ENCODE assay signal across 24 cellular contexts in genomic region chr11:15901790-15902189, GRCh38.
DNase-seq lines count a peak whose midpoint lies in the region; ATAC-seq, FAIRE-seq and TF ChIP-seq lines count a peak whose summit lies in the region.
"Had no signal": no experiment of that assay in that cellular context is flagged by ENCODE, and none has a peak within 500 bp of the region (broad histone marks: within the 10 kb centered on the region; RNA-seq: fewer than 3 reads in every experiment).

No MANE protein-coding gene starts in this region.

- H3K36me3 ChIP-seq in HUES48 (ENCODE audit: control insufficient read depth, insufficient read depth, low read length): no peaks in the 10 kb centered on the region
- no peaks in the 10 kb centered on the region for H3K36me3 ChIP-seq in SJSA1
- no peaks in the 10 kb centered on the region for H3K36me3 ChIP-seq in HepG2 (replicated peaks in 1 of 2; ENCODE audit: control insufficient read depth in 1 of 2, insufficient read depth in 2 of 2, low read length in 2 of 2)
- no peaks in the 10 kb centered on the region for H3K36me3 ChIP-seq in vagina
- H3K36me3 ChIP-seq: ascending aorta, lower lobe of right lung, spleen had no signal

- no peak for TF ChIP-seq POLR2A in HepG2 (IDR thresholded peaks at IDR 0.05; ENCODE audit: insufficient read depth in 1 of 2, low read depth in 2 of 2, low read length in 2 of 2)
- TF ChIP-seq POLR2A in vagina (IDR thresholded peaks at IDR 0.05): no peak

- CTCF ChIA-PET in HepG2 (lab: Yijun Ruan, JAX; ENCODE audit: low intra/inter-chr PET ratio, low total read pairs): interaction anchor here (1.1 kb wide), 1 partner anchor 704 kb away, joined by 5 read pairs; no protein-coding TSS in a partner anchor

- no peak overlapping the region for H2AFZ ChIP-seq in HepG2 (ENCODE audit: low read length)

- intact Hi-C loops in HepG2 (cut with micrococcal nuclease; ENCODE audit: unreplicated experiment) (loop anchor here (1.0 kb wide), 1 partner anchor 712 kb away; no protein-coding TSS in a partner anchor), sciatic nerve (cut with DNase I) (no loop called here), vagina (cut with DNase I) (no loop called here)

- no peaks in the 10 kb centered on the region for H3K4me1 ChIP-seq in HUES48 (ENCODE audit: control insufficient read depth, insufficient read depth, low read length)
- peaks cover 40% of the 10 kb centered on the region for H3K4me1 ChIP-seq in SJSA1 (replicated peaks)
- H3K4me1 ChIP-seq in HepG2 (ENCODE audit: insufficient read depth, low read length): peaks cover 11% of the 10 kb centered on the region
- H3K4me1 ChIP-seq in vagina: peaks cover 3% of the 10 kb centered on the region
- H3K4me1 ChIP-seq: ascending aorta had no signal

- no TSS peak for BruUV-seq in HepG2 (replicated peaks; lab: Mats Ljungman, UMichigan)

- H3K9ac ChIP-seq in HUES48 (ENCODE audit: low read depth, low read length) (no peak overlapping the region), HepG2 (ENCODE audit: insufficient read depth, low read depth, low read length) (no peak overlapping the region)

- no peaks in the 10 kb centered on the region for H3K27me3 ChIP-seq in HUES48 (ENCODE audit: control insufficient read depth, insufficient read depth, low read length)
- H3K27me3 ChIP-seq in SJSA1 (replicated peaks): no peaks in the 10 kb centered on the region
- peaks cover 0 to 5% of the 10 kb centered on the region in 2 experiments; a peak in 1 of 5 replicates for H3K27me3 ChIP-seq in HepG2 (ENCODE audit: control insufficient read depth in 1 of 2, insufficient read depth in 2 of 2, low read length in 2 of 2)
- no peaks in the 10 kb centered on the region for H3K27me3 ChIP-seq in vagina
- H3K27me3 ChIP-seq: ascending aorta, spleen had no signal

- no peaks in the 10 kb centered on the region for H3K79me2 ChIP-seq in HepG2 (ENCODE audit: insufficient read depth, low read length)

- peak; percentile 20 for ATAC-seq in HepG2
- no peak for ATAC-seq in sciatic nerve
- no peak for ATAC-seq in HG02610 (IDR thresholded peaks at IDR 0.05; ENCODE audit: unreplicated experiment)
- ATAC-seq: activated CD8-positive, alpha-beta T cell treated with anti-CD3 and anti-CD28 coated beads, Interleukin-2, amount 10 ng/mL, durations not matched to agents 7 days and 5 days; natural killer cell; Panc1 had no signal

- H3K9me3 ChIP-seq in HUES48 (ENCODE audit: control insufficient read depth, insufficient read depth, low read length) (no peaks in the 10 kb centered on the region), SJSA1 (replicated peaks) (no peaks in the 10 kb centered on the region), HepG2 (ENCODE audit: low read length) (no peaks in the 10 kb centered on the region), vagina (no peaks in the 10 kb centered on the region)
- H3K9me3 ChIP-seq: ascending aorta, lower lobe of right lung, psoas muscle, spleen had no signal

- TF ChIP-seq RAD21 in HepG2 (CRISPR knock-in tag; IDR thresholded peaks at IDR 0.05): no peak

- FAIRE-seq in HepG2 (lab: Jason Lieb, UNC): no peak

- H3K4me2 ChIP-seq in HepG2 (ENCODE audit: low read depth, low read length): peak overlapping the region; percentile 45; the same call in 1 of the 2 replicates

- H4K20me1 ChIP-seq in HepG2 (ENCODE audit: insufficient read depth, low read length): no peaks in the 10 kb centered on the region

- TF ChIP-seq EP300 in HepG2 (IDR thresholded peaks at IDR 0.05; ENCODE audit: low read depth in 2 of 2, low read length in 2 of 2): no peak
- TF ChIP-seq EP300 in HepG2 (CRISPR knock-in tag; IDR thresholded peaks at IDR 0.05; ENCODE audit: borderline replicate concordance): no peak

- TF ChIP-seq CTCF in HepG2 (CRISPR knock-in tag; IDR thresholded peaks at IDR 0.05) (no peak), vagina (IDR thresholded peaks at IDR 0.05) (no peak)

- peak overlapping the region; percentile 69 for H3K27ac ChIP-seq in HUES48 (ENCODE audit: low read depth, low read length)
- H3K27ac ChIP-seq in SJSA1: peak overlapping the region; percentile 6; the same call in 1 of the 2 replicates
- H3K27ac ChIP-seq in HepG2 (ENCODE audit: extremely low read length, insufficient read depth, low read length): no peak overlapping the region
- no peak overlapping the region for H3K27ac ChIP-seq in vagina
- H3K27ac ChIP-seq: ascending aorta, lower lobe of right lung, psoas muscle had no signal

- no peak for DNase-seq in SJSA1 (ENCODE audit: low read depth in 1 of 2, low spot score in 2 of 2)
- DNase-seq in HepG2 (ENCODE audit: low spot score): peak; percentile 35
- DNase-seq in sciatic nerve (ENCODE audit: low spot score): peak; percentile 18
- no peak for DNase-seq in effector CD4-positive, alpha-beta T cell
- DNase-seq in RPMI8226: no peak
- DNase-seq in vagina (ENCODE audit: extremely low spot score in 2 of 2): no peak
- DNase-seq: activated CD4-positive, CD25-positive, alpha-beta regulatory T cell; activated CD8-positive, alpha-beta T cell treated with anti-CD3 and anti-CD28 coated beads, Interleukin-2, amount 10 ng/mL, durations not matched to agents 7 days and 5 days; activated naive CD4-positive, alpha-beta T cell treated with anti-CD3 and anti-CD28 coated beads, Interleukin-2, amount 50 U/mL, for 16 hours; activated T-cell treated with anti-CD3 and anti-CD28 coated beads, Interleukin-2, amount 50 U/mL, for 24 hours; CD4-positive, alpha-beta memory T cell; cerebellar nuclear complex; effector memory CD4-positive, alpha-beta T cell; lower lobe of right lung; natural killer cell; NCI-H1417; NCI-H2171; NCI-H774; psoas muscle; spleen had no signal

- no peak overlapping the region for H3K4me3 ChIP-seq in HUES48 (ENCODE audit: low read depth, low read length)
- H3K4me3 ChIP-seq in SJSA1: no peak overlapping the region
- H3K4me3 ChIP-seq in HepG2 (replicated peaks in 1 of 3; ENCODE audit: insufficient read depth in 1 of 3, low read depth in 2 of 3, low read length in 3 of 3): no peak overlapping the region
- no peak overlapping the region for H3K4me3 ChIP-seq in vagina
- H3K4me3 ChIP-seq: ascending aorta, lower lobe of right lung, psoas muscle, spleen had no signal

- 0% methylated on average over 2 of the region's 3 CpGs for WGBS in HepG2 (ENCODE audit: low lambda C conversion rate)

- POLR2A ChIA-PET in HepG2 (lab: Yijun Ruan, JAX): no interaction called here

- in situ Hi-C loops in HepG2 (cut with HindIII; ENCODE audit: extremely low pct_ligation_motif_present, low pct_unique_long_range_greater_than_20kb): loop anchor here (5.0 kb wide), 1 partner anchor 706 kb away; no protein-coding TSS in a partner anchor

TF ChIP-seq in HepG2, 621 proteins besides CTCF, POLR2A, EP300 and RAD21:
- TF ChIP-seq ZSCAN9 (CRISPR knock-in tag; IDR thresholded peaks at IDR 0.05; ENCODE audit: borderline replicate concordance) (no peak), RAD51 (IDR thresholded peaks at IDR 0.05; ENCODE audit: borderline replicate concordance) (no peak), SP140L (CRISPR knock-in tag; IDR thresholded peaks at IDR 0.05; ENCODE audit: borderline replicate concordance) (no peak), ZNF235 (CRISPR knock-in tag; IDR thresholded peaks at IDR 0.05; ENCODE audit: borderline replicate concordance) (no peak), NR3C1 (CRISPR knock-in tag; IDR thresholded peaks at IDR 0.05) (no peak), ZBTB10 (CRISPR knock-in tag; IDR thresholded peaks at IDR 0.05; ENCODE audit: borderline replicate concordance) (no peak), FOSL2 (CRISPR knock-in tag; IDR thresholded peaks at IDR 0.05) (0 out of 2 replicates have a peak, but pooled peaks have one; percentile 30), FOXA1 (IDR thresholded peaks at IDR 0.05) (no peak), FOXA1 (CRISPR knock-in tag; IDR thresholded peaks at IDR 0.05) (0 out of 2 replicates have a peak, but pooled peaks have one; percentile 7), SOX6 (IDR thresholded peaks at IDR 0.05) (no peak), SOX6 (CRISPR knock-in tag; IDR thresholded peaks at IDR 0.05) (0 out of 2 replicates have a peak, but pooled peaks have one; percentile 12)

Comparison
In these comparisons a context has a peak if more than half of its experiments do, and no peak if none do; other contexts are left out.
1. H3K27ac ChIP-seq: peak in HUES48 (single experiment) and SJSA1 (single experiment); none in HepG2 (single experiment) and vagina (single experiment).
2. DNase-seq: peak in HepG2 (single experiment) and sciatic nerve (single experiment); none in SJSA1 (0 of 2), effector CD4-positive, alpha-beta T cell (single experiment), RPMI8226 (single experiment) and vagina (0 of 2).